1 cellular context compared by ENCODE assay signal in the genomic region with DNA sequence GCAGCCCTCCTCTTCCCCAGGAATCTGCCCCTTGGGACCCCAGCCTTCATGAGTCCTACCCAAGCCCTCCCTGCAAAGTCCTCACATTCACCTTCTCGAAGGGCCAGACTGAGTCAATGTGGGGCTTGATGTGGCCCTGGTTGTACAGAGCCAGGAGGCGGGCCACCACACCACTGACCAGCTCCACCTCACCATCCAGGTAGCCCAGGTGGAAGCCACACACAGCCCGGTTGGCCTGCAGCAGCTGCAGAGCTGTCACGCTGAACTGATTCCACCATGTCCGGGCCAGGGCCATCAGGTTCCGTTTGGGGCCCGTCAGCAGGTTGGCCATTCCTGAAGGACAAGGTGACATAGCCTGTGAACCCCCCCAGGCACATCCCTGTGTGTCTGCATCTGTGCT.
TF ChIP-seq lines count a peak whose summit lies in the region.

No MANE protein-coding gene starts in this region.

TF ChIP-seq in K562, 482 proteins besides CTCF, POLR2A, EP300 and RAD21:
- TF ChIP-seq POLR2G (IDR thresholded peaks at IDR 0.05; ENCODE audit: low read depth, low read length) (0 out of 2 replicates have a peak, but pooled peaks have one; percentile 34), EZH2 (IDR thresholded peaks at IDR 0.05; ENCODE audit: borderline replicate concordance, low read depth, low read length) (no peak)
